In the genomic region with DNA sequence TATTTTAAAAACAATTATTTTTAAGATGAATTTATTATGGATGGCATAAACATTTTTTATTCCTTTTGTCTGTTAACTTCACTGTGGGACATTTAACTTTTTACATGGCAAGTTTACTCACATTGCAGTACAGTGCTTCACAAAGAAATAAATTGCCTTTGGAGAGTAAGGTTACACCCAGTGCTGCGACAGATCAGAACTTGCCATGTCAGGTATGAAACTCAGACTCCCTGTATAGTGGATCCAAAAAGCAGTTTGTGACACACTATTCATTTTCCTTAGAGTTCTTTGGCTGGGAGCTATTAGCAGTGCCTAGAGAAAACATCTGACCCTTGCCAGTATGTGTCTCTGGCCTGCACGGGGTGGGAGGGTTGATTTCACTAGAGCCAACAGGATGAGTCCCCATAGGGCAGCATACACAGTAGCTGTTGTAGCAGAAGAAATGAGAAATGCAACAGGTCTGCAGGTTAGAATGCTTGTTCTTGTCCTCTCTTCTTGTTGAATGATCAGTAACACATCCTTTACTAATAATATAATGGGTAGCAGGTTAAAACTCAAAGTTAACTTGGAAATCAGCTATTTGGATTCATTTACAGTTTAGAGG, we compare ENCODE assay signal across 20 cellular contexts.
"Had no signal": no experiment of that assay in that cellular context is flagged by ENCODE, and none has a peak within 500 bp of the region (broad histone marks: within the 10 kb centered on the region; RNA-seq: fewer than 3 reads in every experiment).

No MANE protein-coding gene starts in this region.

- H3K27me3 Mint-ChIP-seq: activated CD4-positive, alpha-beta memory T cell treated with anti-CD3 and anti-CD28 coated beads, Interleukin-2, amount 10 ng/mL, durations not matched to agents 7 days and 5 days; activated CD4-positive, alpha-beta T cell treated with anti-CD3 and anti-CD28 coated beads, Interleukin-2, amount 10 ng/mL, durations not matched to agents 24 days and 14 days; activated naive CD8-positive, alpha-beta T cell had no signal

- ATAC-seq: activated CD4-positive, CD25-positive, alpha-beta regulatory T cell treated with anti-CD3 and anti-CD28 coated beads, Interleukin-2, amount 50 U/mL, for 24 hours; right cardiac atrium; stimulated activated naive CD8-positive, alpha-beta T cell treated with anti-CD3 and anti-CD28 coated beads, Interleukin-15, Interleukin-2, amounts not matched to agents 100 U/mL and 50 U/mL, for 24 hours had no signal

- H3K4me3 Mint-ChIP-seq: activated CD4-positive, alpha-beta memory T cell treated with anti-CD3 and anti-CD28 coated beads, Interleukin-2, amount 10 ng/mL, durations not matched to agents 7 days and 5 days; activated CD4-positive, alpha-beta T cell treated with anti-CD3 and anti-CD28 coated beads, Interleukin-2, amount 10 ng/mL, durations not matched to agents 24 days and 14 days; activated naive CD8-positive, alpha-beta T cell; T-helper 2 cell treated with Interferon-gamma antibody and Interleukin-4, amounts not matched to agents 5 μg/mL and 100 μg/mL, for 36 hours had no signal

- H3K4me1 Mint-ChIP-seq: activated CD4-positive, alpha-beta memory T cell treated with anti-CD3 and anti-CD28 coated beads, Interleukin-2, amount 10 ng/mL, durations not matched to agents 7 days and 5 days had no signal

- H3K27ac ChIP-seq: cardiac muscle cell, hepatocyte, left ventricle myocardium inferior, parathyroid adenoma, VCaP had no signal

- H2AFZ ChIP-seq: hepatocyte, parathyroid adenoma had no signal

- H3K4me2 ChIP-seq: hepatocyte had no signal

- H3K79me2 ChIP-seq: hepatocyte, parathyroid adenoma had no signal

- H3K4me1 ChIP-seq: left ventricle myocardium inferior, parathyroid adenoma had no signal

- DNase-seq: activated CD4-positive, alpha-beta memory T cell treated with anti-CD3 and anti-CD28 coated beads, Interleukin-2, amount 10 ng/mL, durations not matched to agents 7 days and 5 days; activated CD4-positive, alpha-beta T cell treated with anti-CD3 and anti-CD28 coated beads, Interleukin-2, amount 10 ng/mL, durations not matched to agents 24 days and 14 days; activated gamma-delta T cell treated with Interleukin-2 at 50 U/mL for 16 hours; amniotic stem cell; erythroblast; foreskin melanocyte; kidney glomerular epithelial cell; left ventricle myocardium inferior; nucleus accumbens; right cardiac atrium; stimulated activated CD4-positive, alpha-beta T cell treated with anti-CD3 and anti-CD28 coated beads, Interleukin-12 subunit alpha, Interleukin-12 subunit beta, amount 100 ng/mL, for 4 hours; stimulated activated CD4-positive, alpha-beta T cell treated with anti-CD3 and anti-CD28 coated beads, Interleukin-4, amount 100 ng/mL, for 4 hours; stimulated activated naive CD8-positive, alpha-beta T cell treated with anti-CD3 and anti-CD28 coated beads, Interleukin-15, Interleukin-2, amounts not matched to agents 100 U/mL and 50 U/mL, for 24 hours had no signal

- H3K27ac Mint-ChIP-seq: activated CD4-positive, alpha-beta memory T cell treated with anti-CD3 and anti-CD28 coated beads, Interleukin-2, amount 10 ng/mL, durations not matched to agents 7 days and 5 days; activated CD4-positive, alpha-beta T cell treated with anti-CD3 and anti-CD28 coated beads, Interleukin-2, amount 10 ng/mL, durations not matched to agents 24 days and 14 days; T-helper 2 cell treated with Interferon-gamma antibody and Interleukin-4, amounts not matched to agents 5 μg/mL and 100 μg/mL, for 36 hours had no signal

- H3K36me3 ChIP-seq: cardiac muscle cell, left ventricle myocardium inferior had no signal

- H3K4me3 ChIP-seq: cardiac muscle cell, hepatocyte, left ventricle myocardium inferior had no signal

- H3K27me3 ChIP-seq: cardiac muscle cell, hepatocyte had no signal
